ENCODE assay signal across 28 cellular contexts in the genomic region with DNA sequence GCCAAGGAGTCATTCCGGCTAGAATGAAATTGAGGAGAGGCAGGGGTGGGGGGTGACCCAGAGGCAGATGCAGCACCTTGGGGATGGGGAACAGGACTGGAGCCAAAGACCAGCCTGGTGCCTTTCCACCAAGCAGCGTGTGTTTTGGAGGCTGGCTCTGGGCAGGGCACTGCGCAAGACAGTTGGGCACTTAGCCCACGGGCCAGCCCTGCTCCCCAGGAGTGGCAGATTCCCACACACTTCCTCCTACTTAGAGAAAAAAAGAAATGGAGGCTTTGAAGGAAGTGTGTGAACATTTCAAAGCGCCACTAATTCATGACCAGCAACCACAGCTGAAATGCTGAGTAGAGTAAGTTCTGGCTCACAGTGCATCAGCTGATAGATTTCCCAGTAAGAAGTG. TPM values are rescaled to one million over a fixed set of nuclear protein-coding genes. Genes with fewer than 3 reads are reported as not detected.
DNase-seq lines count a peak whose midpoint lies in the region; ATAC-seq and TF ChIP-seq lines count a peak whose summit lies in the region.
"Had no signal": no experiment of that assay in that cellular context is flagged by ENCODE, and none has a peak within 500 bp of the region (broad histone marks: within the 10 kb centered on the region; RNA-seq: fewer than 3 reads in every experiment).

No MANE protein-coding gene starts in this region.

- peak overlapping the region; percentile 38 for H2AFZ ChIP-seq in parathyroid adenoma

- no peak overlapping the region for H3K4me3 ChIP-seq in A673 (ENCODE audit: low read depth, low read length, poor library complexity, severe bottlenecking)
- no peak overlapping the region for H3K4me3 ChIP-seq in left ventricle myocardium inferior
- no peak overlapping the region for H3K4me3 ChIP-seq in parathyroid adenoma (ENCODE audit: low read depth, low read length)
- H3K4me3 ChIP-seq: prostate gland, uterus had no signal

- H3K79me2 ChIP-seq in parathyroid adenoma: no peaks in the 10 kb centered on the region

- intact Hi-C loops in A673 (cut with micrococcal nuclease; ENCODE audit: unreplicated experiment): no loop called here
- intact Hi-C loops in left ventricle myocardium inferior (cut with micrococcal nuclease): no loop called here

- no peaks in the 10 kb centered on the region for H3K9me3 ChIP-seq in A673 (ENCODE audit: low read depth, low read length, poor library complexity, severe bottlenecking)
- H3K9me3 ChIP-seq in left ventricle myocardium inferior (replicated peaks): no peaks in the 10 kb centered on the region
- no peaks in the 10 kb centered on the region for H3K9me3 ChIP-seq in parathyroid adenoma (ENCODE audit: control insufficient read depth, low read length)
- H3K9me3 ChIP-seq: BE2C, prostate gland, uterus had no signal

- BruUV-seq in A673 (replicated peaks; lab: Mats Ljungman, UMichigan): no TSS peak

- H3K4me1 ChIP-seq in A673 (ENCODE audit: insufficient read depth, low read length, poor library complexity, severe bottlenecking) (no peaks in the 10 kb centered on the region), left ventricle myocardium inferior (peaks cover 56% of the 10 kb centered on the region), parathyroid adenoma (peaks cover 22% of the 10 kb centered on the region)
- H3K4me1 ChIP-seq: BE2C, prostate gland, uterus had no signal

- H3K27ac ChIP-seq in A673 (ENCODE audit: low read depth, low read length, poor library complexity, severe bottlenecking) (no peak overlapping the region), left ventricle myocardium inferior (replicated peaks) (peak overlapping the region; percentile 91), parathyroid adenoma (no peak overlapping the region)
- H3K27ac ChIP-seq: epithelial cell of prostate, prostate gland, uterus had no signal

- no peaks in the 10 kb centered on the region for H3K36me3 Mint-ChIP-seq in activated naive CD4-positive, alpha-beta T cell treated with anti-CD3 and anti-CD28 coated beads, Interleukin-2, amount 50 U/mL, for 72 hours
- H3K36me3 Mint-ChIP-seq: activated CD4-positive, alpha-beta memory T cell treated with anti-CD3 and anti-CD28 coated beads for 36 hours; activated naive CD8-positive, alpha-beta T cell; natural killer cell had no signal

- H3K27me3 ChIP-seq in A673 (replicated peaks; ENCODE audit: insufficient read depth, low read depth, low read length, poor library complexity) (peaks cover 10% of the 10 kb centered on the region), left ventricle myocardium inferior (ENCODE audit: low read depth) (peaks cover 5% of the 10 kb centered on the region), parathyroid adenoma (ENCODE audit: control insufficient read depth, insufficient read depth, low read length) (no peaks in the 10 kb centered on the region)
- H3K27me3 ChIP-seq: uterus had no signal

- no peak overlapping the region for H3K9ac ChIP-seq in parathyroid adenoma

- DNase-seq in A673 (ENCODE audit: low spot score) (peak; percentile 18), RPMI8226 (peak; percentile 21), left ventricle myocardium inferior (peak; percentile 22), NCI-H128 (lab: John Stamatoyannopoulos, UW; ENCODE audit: unreplicated experiment) (no peak)
- DNase-seq in activated naive CD4-positive, alpha-beta T cell treated with anti-CD3 and anti-CD28 coated beads, Interleukin-2, amount 50 U/mL, for 72 hours (ENCODE audit: low spot score in 2 of 2): no peak
- DNase-seq: activated B cell treated with CpG ODN at 0.5 μM for 24 hours; activated CD4-positive, alpha-beta memory T cell treated with anti-CD3 and anti-CD28 coated beads for 36 hours; activated CD8-positive, alpha-beta memory T cell treated with anti-CD3 and anti-CD28 coated beads, Interleukin-2, amount 50 U/mL, for 48 hours; BE2C; cerebellar nuclear complex; COR-L47; DMS79; effector CD4-positive, alpha-beta T cell; natural killer cell; NCI-H1105; NCI-H2081 treated with DMSO at 0.1 percent for 48 hours; small intestine; stimulated activated CD4-positive, alpha-beta T cell treated with anti-CD3 and anti-CD28 coated beads, Interleukin-1b, Interleukin-23, amount 100 ng/mL, for 48 hours; uterus had no signal

- CTCF ChIA-PET in A673 (lab: Charles Lee): no interaction called here

- H3K9me3 Mint-ChIP-seq in activated naive CD4-positive, alpha-beta T cell treated with anti-CD3 and anti-CD28 coated beads, Interleukin-2, amount 50 U/mL, for 72 hours: no peaks in the 10 kb centered on the region
- H3K9me3 Mint-ChIP-seq: activated B cell treated with CpG ODN at 0.5 μM for 24 hours; activated CD4-positive, alpha-beta memory T cell treated with anti-CD3 and anti-CD28 coated beads for 36 hours; activated T-helper 17 cell treated with anti-CD3 and anti-CD28 coated beads, Interleukin-2, amount 50 U/mL, for 72 hours; natural killer cell had no signal

- H3K36me3 ChIP-seq in A673 (ENCODE audit: insufficient read depth, low read length, poor library complexity, severe bottlenecking) (no peaks in the 10 kb centered on the region), left ventricle myocardium inferior (no peaks in the 10 kb centered on the region), parathyroid adenoma (ENCODE audit: control insufficient read depth, insufficient read depth, low read length) (no peaks in the 10 kb centered on the region)
- H3K36me3 ChIP-seq: BE2C, prostate gland, uterus had no signal

- no peak overlapping the region for H3K27ac Mint-ChIP-seq in activated naive CD4-positive, alpha-beta T cell treated with anti-CD3 and anti-CD28 coated beads, Interleukin-2, amount 50 U/mL, for 72 hours
- H3K27ac Mint-ChIP-seq: activated B cell treated with CpG ODN at 0.5 μM for 24 hours; activated CD4-positive, alpha-beta memory T cell treated with anti-CD3 and anti-CD28 coated beads for 36 hours; activated naive CD8-positive, alpha-beta T cell; activated T-helper 17 cell treated with anti-CD3 and anti-CD28 coated beads, Interleukin-2, amount 50 U/mL, for 72 hours; natural killer cell had no signal

- TF ChIP-seq CTCF in A673 (conservative IDR thresholded peaks at IDR 0.05; ENCODE audit: low read depth, low read length): no peak
- no peak for TF ChIP-seq CTCF in left ventricle myocardium inferior (IDR thresholded peaks at IDR 0.05; ENCODE audit: borderline replicate concordance)
- TF ChIP-seq CTCF in parathyroid adenoma (IDR thresholded peaks at IDR 0.05): no peak

- no peak for ATAC-seq in activated naive CD4-positive, alpha-beta T cell treated with anti-CD3 and anti-CD28 coated beads, Interleukin-2, amount 50 U/mL, for 72 hours
- no peak for ATAC-seq in HG02840 (IDR thresholded peaks at IDR 0.05; ENCODE audit: low FRiP score, unreplicated experiment)
- ATAC-seq in HG03159 (IDR thresholded peaks at IDR 0.05; ENCODE audit: unreplicated experiment): no peak
- ATAC-seq: activated T-helper 17 cell treated with anti-CD3 and anti-CD28 coated beads, Interleukin-2, amount 50 U/mL, for 72 hours; natural killer cell had no signal

- H3K4me2 ChIP-seq in parathyroid adenoma (ENCODE audit: low read length): no peak overlapping the region

- POLR2A ChIA-PET in A673 (lab: Charles Lee; ENCODE audit: low non-redundant PET): no interaction called here

RNA-seq across cellular contexts. Expression of gene LGI2, which starts 54.9 kb away (rescaled TPM):
- total RNA-seq in A673 (2021) (0.43 TPM in 1 of 2 replicates, not detected in the other), left ventricle myocardium inferior (3.0 TPM)
- not detected for total RNA-seq in activated naive CD4-positive, alpha-beta T cell treated with anti-CD3 and anti-CD28 coated beads, Interleukin-2, amount 50 U/mL, for 72 hours
- total RNA-seq: activated B cell treated with CpG ODN at 0.5 μM for 24 hours; activated CD4-positive, alpha-beta memory T cell treated with anti-CD3 and anti-CD28 coated beads for 36 hours; activated T-helper 17 cell treated with anti-CD3 and anti-CD28 coated beads, Interleukin-2, amount 50 U/mL, for 72 hours; fibroblast of villous mesenchyme; natural killer cell; OCI-LY7 had no signal

Comparison
In these comparisons a context has a peak if more than half of its experiments do, and no peak if none do; other contexts are left out.
1. DNase-seq: peak in A673 (single experiment), RPMI8226 (single experiment) and left ventricle myocardium inferior (single experiment); none in activated naive CD4-positive, alpha-beta T cell treated with anti-CD3 and anti-CD28 coated beads, Interleukin-2, amount 50 U/mL, for 72 hours (0 of 2) and NCI-H128 (single experiment).